Comparison of ENCODE assay signal across 8 cellular contexts in genomic region chr16:4358831-4359561, GRCh38. TPM values are rescaled to one million over a fixed set of nuclear protein-coding genes. Genes with fewer than 3 reads are reported as not detected.
DNase-seq lines count a peak whose midpoint lies in the region; ATAC-seq and TF ChIP-seq lines count a peak whose summit lies in the region.

No MANE protein-coding gene starts in this region.

- peak overlapping the region in 5 of 8 donors; percentile 43 to 85 (median 83) for H3K27ac Mint-ChIP-seq in CD8-positive, alpha-beta memory T cell
- H3K27ac Mint-ChIP-seq in activated CD8-positive, alpha-beta T cell treated with anti-CD3 and anti-CD28 coated beads for 36 hours = peak overlapping the region; percentile 64
- H3K27ac Mint-ChIP-seq in endodermal cell (no peak overlapping the region), nephron progenitor cell (no peak overlapping the region)

- H2AFZ ChIP-seq in Karpas-422 (ENCODE audit: low read length) = no peak overlapping the region

- peaks cover 0 to 3% (median 0%) of the 10 kb centered on the region in 3 donors for H3K4me1 Mint-ChIP-seq in CD8-positive, alpha-beta memory T cell
- H3K4me1 Mint-ChIP-seq in activated CD8-positive, alpha-beta T cell treated with anti-CD3 and anti-CD28 coated beads for 36 hours (ENCODE audit: low read depth) = no peaks in the 10 kb centered on the region
- peaks cover 2% of the 10 kb centered on the region for H3K4me1 Mint-ChIP-seq in endodermal cell
- peaks cover 21% of the 10 kb centered on the region for H3K4me1 Mint-ChIP-seq in nephron progenitor cell

- POLR2A ChIA-PET in CD8-positive, alpha-beta memory T cell (lab: Charles Lee) = interaction anchor here (0.6 kb wide), 1 partner anchor 86 kb away, joined by 5 read pairs; the partner anchor contains the start of gene TFAP4
- POLR2A ChIA-PET in activated CD8-positive, alpha-beta T cell treated with anti-CD3 and anti-CD28 coated beads for 36 hours (lab: Charles Lee) = interaction anchor here (0.5 to 1.9 kb wide), 4 partner anchors 8 to 395 kb away, joined by 3 to 7 read pairs (median 4); partner anchors contain the start of gene PAM16

- H3K36me3 Mint-ChIP-seq in CD8-positive, alpha-beta memory T cell = peaks cover 0 to 81% (median 3%) of the 10 kb centered on the region in 3 donors
- H3K36me3 Mint-ChIP-seq in activated CD8-positive, alpha-beta T cell treated with anti-CD3 and anti-CD28 coated beads for 36 hours (ENCODE audit: low read depth) = peaks cover 11% of the 10 kb centered on the region
- peaks cover 6% of the 10 kb centered on the region for H3K36me3 Mint-ChIP-seq in endodermal cell (ENCODE audit: low read depth)
- H3K36me3 Mint-ChIP-seq in nephron progenitor cell (ENCODE audit: low read depth) = no peaks in the 10 kb centered on the region

- H3K27me3 Mint-ChIP-seq in CD8-positive, alpha-beta memory T cell = no peaks in the 10 kb centered on the region
- no peaks in the 10 kb centered on the region for H3K27me3 Mint-ChIP-seq in activated CD8-positive, alpha-beta T cell treated with anti-CD3 and anti-CD28 coated beads for 36 hours
- H3K27me3 Mint-ChIP-seq in endodermal cell (ENCODE audit: insufficient read depth) = no peaks in the 10 kb centered on the region
- peaks cover 6% of the 10 kb centered on the region for H3K27me3 Mint-ChIP-seq in nephron progenitor cell (ENCODE audit: low read depth, poor library complexity)

- H3K4me2 ChIP-seq in Karpas-422 (ENCODE audit: low read depth, low read length, poor library complexity, severe bottlenecking) = no peak overlapping the region

- H3K9me3 ChIP-seq in CD8-positive, alpha-beta memory T cell (ENCODE audit: low read length) = no peaks in the 10 kb centered on the region
- H3K9me3 ChIP-seq in Karpas-422 (ENCODE audit: low read length) = no peaks in the 10 kb centered on the region
- H3K9me3 ChIP-seq in endodermal cell (ENCODE audit: control insufficient read depth, low read length) = no peaks in the 10 kb centered on the region

- H3K27me3 ChIP-seq in CD8-positive, alpha-beta memory T cell (ENCODE audit: insufficient read depth, low read length, poor library complexity, severe bottlenecking) = no peaks in the 10 kb centered on the region
- H3K27me3 ChIP-seq in Karpas-422 (ENCODE audit: low read length) = no peaks in the 10 kb centered on the region
- no peaks in the 10 kb centered on the region for H3K27me3 ChIP-seq in endodermal cell (ENCODE audit: control insufficient read depth, insufficient read depth, low read length, poor library complexity, severe bottlenecking)

- H3K9me3 Mint-ChIP-seq in CD8-positive, alpha-beta memory T cell = no peaks in the 10 kb centered on the region
- no peaks in the 10 kb centered on the region for H3K9me3 Mint-ChIP-seq in activated CD8-positive, alpha-beta T cell treated with anti-CD3 and anti-CD28 coated beads for 36 hours
- H3K9me3 Mint-ChIP-seq in endodermal cell (no peaks in the 10 kb centered on the region), nephron progenitor cell (no peaks in the 10 kb centered on the region)

- H3K9me2 ChIP-seq in Karpas-422 (replicated peaks; ENCODE audit: insufficient read depth, low read length) = no peaks in the 10 kb centered on the region

- H3K4me1 ChIP-seq in CD8-positive, alpha-beta memory T cell (ENCODE audit: insufficient read depth, low read length) = no peaks in the 10 kb centered on the region
- H3K4me1 ChIP-seq in Karpas-422 (ENCODE audit: low read length) = peaks cover 49% of the 10 kb centered on the region
- no peaks in the 10 kb centered on the region for H3K4me1 ChIP-seq in endodermal cell (ENCODE audit: control insufficient read depth, insufficient read depth, low read length)

- ATAC-seq in activated CD8-positive, alpha-beta T cell treated with anti-CD3 and anti-CD28 coated beads for 36 hours = peak; percentile 90
- no peak for ATAC-seq in GM21619 (IDR thresholded peaks at IDR 0.05; ENCODE audit: unreplicated experiment)
- no peak for ATAC-seq in GM21390 (IDR thresholded peaks at IDR 0.05; ENCODE audit: unreplicated experiment)

- intact Hi-C loops in activated CD8-positive, alpha-beta T cell treated with anti-CD3 and anti-CD28 coated beads for 36 hours (cut with micrococcal nuclease) = loop anchor here (10.0 kb wide), 1 partner anchor 56 kb away; the partner anchor contains the start of gene CORO7

- H3K27ac ChIP-seq in CD8-positive, alpha-beta memory T cell (ENCODE audit: low read depth, low read length) = no peak overlapping the region
- no peak overlapping the region for H3K27ac ChIP-seq in Karpas-422 (ENCODE audit: low read length)
- H3K27ac ChIP-seq in endodermal cell (ENCODE audit: low read depth, low read length) = no peak overlapping the region

- no peak overlapping the region for H3K4me3 ChIP-seq in CD8-positive, alpha-beta memory T cell (ENCODE audit: low read length)
- H3K4me3 ChIP-seq in Karpas-422 (ENCODE audit: low read length) (no peak overlapping the region), endodermal cell (ENCODE audit: low read length) (no peak overlapping the region)

- peak; percentile 89 for TF ChIP-seq CTCF in activated CD8-positive, alpha-beta T cell treated with anti-CD3 and anti-CD28 coated beads for 36 hours (IDR thresholded peaks at IDR 0.05)
- TF ChIP-seq CTCF in endodermal cell (conservative IDR thresholded peaks at IDR 0.05) (peak; percentile 99), nephron progenitor cell (IDR thresholded peaks at IDR 0.05) (peak; percentile 94)

- 48 to 59% methylated on average over 12 to 19 of the region's 19 CpGs for WGBS in endodermal cell (ENCODE audit: insufficient coverage in 1 of 2, insufficient read length in 1 of 2), 2 experiments

- peak; percentile 51 to 80 (median 63) for DNase-seq in CD8-positive, alpha-beta memory T cell
- DNase-seq in Karpas-422 (peak; percentile 89), endodermal cell (peak; percentile 95), nephron progenitor cell (peak; percentile 91), superior temporal gyrus (ENCODE audit: extremely low spot score) (peak; percentile 46)
- peak; percentile 75 for DNase-seq in activated CD8-positive, alpha-beta T cell treated with anti-CD3 and anti-CD28 coated beads for 36 hours

- H3K36me3 ChIP-seq in CD8-positive, alpha-beta memory T cell (ENCODE audit: insufficient read depth, low read length) = peaks cover 37% of the 10 kb centered on the region
- peaks cover 21% of the 10 kb centered on the region for H3K36me3 ChIP-seq in Karpas-422 (ENCODE audit: insufficient read depth, low read length)
- H3K36me3 ChIP-seq in endodermal cell (ENCODE audit: control insufficient read depth, insufficient read depth, low read length) = no peaks in the 10 kb centered on the region

- no peak overlapping the region for H3K9ac ChIP-seq in Karpas-422 (ENCODE audit: low read length)
- H3K9ac ChIP-seq in endodermal cell (ENCODE audit: extremely low read depth, low read length, poor library complexity, severe bottlenecking) = no peak overlapping the region

- H4K20me1 ChIP-seq in Karpas-422 (ENCODE audit: insufficient read depth, low read depth, low read length) = peaks cover 9% of the 10 kb centered on the region; the same call in 1 of the 2 replicates

- CTCF ChIA-PET in CD8-positive, alpha-beta memory T cell (lab: Charles Lee) = interaction anchor here (0.6 to 1.8 kb wide), 14 partner anchors 9 to 319 kb away, joined by 3 to 7 read pairs (median 4); no protein-coding TSS in a partner anchor
- CTCF ChIA-PET in activated CD8-positive, alpha-beta T cell treated with anti-CD3 and anti-CD28 coated beads for 36 hours (lab: Charles Lee) = interaction anchor here (0.7 to 2.3 kb wide), 20 partner anchors 9 to 366 kb away, joined by 3 to 15 read pairs (median 4); partner anchors contain the start of gene VASN

- H3K4me3 Mint-ChIP-seq in CD8-positive, alpha-beta memory T cell = no peak overlapping the region
- no peak overlapping the region for H3K4me3 Mint-ChIP-seq in activated CD8-positive, alpha-beta T cell treated with anti-CD3 and anti-CD28 coated beads for 36 hours
- no peak overlapping the region for H3K4me3 Mint-ChIP-seq in endodermal cell
- H3K4me3 Mint-ChIP-seq in nephron progenitor cell = no peak overlapping the region

- no peaks in the 10 kb centered on the region for H3K79me2 ChIP-seq in Karpas-422 (ENCODE audit: low read length)

RNA-seq across cellular contexts. Expression of gene PAM16, which starts 7.9 kb away (rescaled TPM):
- total RNA-seq in CD8-positive, alpha-beta memory T cell = 10 to 100 TPM; 66.6 to 70.2 TPM
- polyA plus RNA-seq in CD8-positive, alpha-beta memory T cell = 38.6 TPM
- total RNA-seq in Karpas-422 (2014; rRNA removed; shearing (Covaris generic); ENCODE audit: low replicate concordance) = 65.6 and 126 TPM in 2 replicates
- 10 to 100 TPM; 65.9 to 70.1 TPM for total RNA-seq in activated CD8-positive, alpha-beta T cell treated with anti-CD3 and anti-CD28 coated beads for 36 hours
- 10 to 100 TPM; 57.7 to 66.2 TPM for total RNA-seq in endodermal cell
- 57.2 TPM for polyA plus RNA-seq in endodermal cell (2013, experiment 1 of 2)
- polyA plus RNA-seq in endodermal cell (2013, experiment 2 of 2) = 62.4 TPM

RNA-seq across cellular contexts. Expression of gene VASN, which starts 12.7 kb away (rescaled TPM):
- total RNA-seq in CD8-positive, alpha-beta memory T cell = under 1 TPM in 1 of 2 experiments, not detected in 1; 0.31 TPM
- polyA plus RNA-seq in CD8-positive, alpha-beta memory T cell = not detected
- 4.1 and 8.9 TPM in 2 replicates for total RNA-seq in Karpas-422 (2014; rRNA removed; shearing (Covaris generic); ENCODE audit: low replicate concordance)
- total RNA-seq in activated CD8-positive, alpha-beta T cell treated with anti-CD3 and anti-CD28 coated beads for 36 hours = not detected
- 10 to 100 TPM; 10.4 to 12.1 TPM for total RNA-seq in endodermal cell
- 11.5 TPM for polyA plus RNA-seq in endodermal cell (2013, experiment 1 of 2)
- 11.6 TPM for polyA plus RNA-seq in endodermal cell (2013, experiment 2 of 2)

RNA-seq across cellular contexts. Expression of gene GLIS2, which starts 43.1 kb away (rescaled TPM):
- total RNA-seq in CD8-positive, alpha-beta memory T cell = under 1 TPM; 0.13 to 0.26 TPM
- not detected for polyA plus RNA-seq in CD8-positive, alpha-beta memory T cell
- 0.07 TPM in 1 of 2 replicates, not detected in the other for total RNA-seq in Karpas-422 (2014; rRNA removed; shearing (Covaris generic); ENCODE audit: low replicate concordance)
- under 1 TPM; 0.49 to 0.77 TPM for total RNA-seq in activated CD8-positive, alpha-beta T cell treated with anti-CD3 and anti-CD28 coated beads for 36 hours
- total RNA-seq in endodermal cell = 10 to 100 TPM in 1 of 2 donors, 1 to 10 TPM in 1; 9.1 to 13.2 TPM
- 16.6 TPM for polyA plus RNA-seq in endodermal cell (2013, experiment 1 of 2)
- polyA plus RNA-seq in endodermal cell (2013, experiment 2 of 2) = 15.6 TPM

RNA-seq across cellular contexts. Expression of gene CORO7, which starts 57.4 kb away (rescaled TPM):
- total RNA-seq in CD8-positive, alpha-beta memory T cell = 10 to 100 TPM; 92.0 to 96.3 TPM
- polyA plus RNA-seq in CD8-positive, alpha-beta memory T cell = 129 TPM
- total RNA-seq in Karpas-422 (2014; rRNA removed; shearing (Covaris generic); ENCODE audit: low replicate concordance) = 46.2 and 84.9 TPM in 2 replicates
- 10 to 100 TPM; 73.3 to 76.6 TPM for total RNA-seq in activated CD8-positive, alpha-beta T cell treated with anti-CD3 and anti-CD28 coated beads for 36 hours
- 10 to 100 TPM; 32.5 to 37.5 TPM for total RNA-seq in endodermal cell
- 17.2 TPM for polyA plus RNA-seq in endodermal cell (2013, experiment 1 of 2)
- 18.4 TPM for polyA plus RNA-seq in endodermal cell (2013, experiment 2 of 2)

Comparison
In these comparisons a context has a peak if more than half of its experiments do, and no peak if none do; other contexts are left out.
1. H3K27ac Mint-ChIP-seq: peak in CD8-positive, alpha-beta memory T cell (5 of 8) and activated CD8-positive, alpha-beta T cell treated with anti-CD3 and anti-CD28 coated beads for 36 hours (single experiment); none in endodermal cell (single experiment) and nephron progenitor cell (single experiment).
2. Peak in every context shown above with its lines, with median percentiles within 50 percentile points of each other: DNase-seq and CTCF ChIP-seq.